In the genomic region with DNA sequence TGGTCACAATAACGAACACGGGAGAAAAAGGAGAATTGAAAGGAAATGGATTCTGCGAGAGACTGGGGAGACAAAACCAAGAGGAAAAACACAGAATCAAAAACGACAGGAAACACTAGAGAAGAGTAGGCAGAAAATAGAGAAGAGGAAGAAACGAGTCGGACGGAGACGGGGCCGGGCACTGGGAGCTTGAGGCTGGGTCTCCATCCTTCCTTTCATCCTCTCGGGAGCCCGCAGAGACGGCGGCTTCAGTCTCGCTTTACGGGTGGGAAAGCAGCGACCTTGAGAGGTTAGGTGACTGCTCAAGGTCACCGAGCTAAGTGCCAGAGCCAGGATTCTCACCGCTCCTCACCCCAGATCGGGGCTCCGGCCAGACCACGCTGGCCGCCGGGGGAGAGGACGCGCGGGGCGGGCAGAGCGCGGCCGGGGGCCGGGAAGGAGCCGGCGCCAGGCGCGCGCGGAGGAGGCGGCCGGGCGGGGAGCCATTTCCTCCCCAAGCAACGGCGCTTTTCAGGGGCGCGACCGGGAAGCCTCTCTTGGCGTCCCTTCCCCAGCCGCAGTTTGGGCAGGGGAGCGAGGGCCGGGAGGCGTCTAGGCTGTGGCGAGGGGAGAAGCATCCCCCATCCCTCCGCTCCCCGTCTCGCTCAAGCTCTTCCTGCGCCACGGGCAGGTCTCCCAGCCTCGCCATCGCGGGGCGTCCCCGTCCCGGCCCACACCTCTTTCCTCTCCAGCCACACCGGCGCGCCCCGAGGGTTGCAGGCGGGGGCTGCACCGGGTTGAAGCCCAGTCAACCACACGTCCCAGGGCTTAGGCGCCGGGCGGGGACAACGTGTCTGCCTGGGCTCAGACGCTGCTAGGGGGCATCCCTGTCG, we compare ENCODE assay signal across 8 cellular contexts. TPM values are rescaled to one million over a fixed set of nuclear protein-coding genes. Genes with fewer than 3 reads are reported as not detected.
A peak's percentile ranks its signal among the peaks of the same experiment; 100 is the strongest.
DNase-seq lines count a peak whose midpoint lies in the region; ATAC-seq and TF ChIP-seq lines count a peak whose summit lies in the region.

No MANE protein-coding gene starts in this region.

- POLR2A ChIA-PET in WTC11 (lab: Charles Lee), result interaction anchor here (0.6 to 1.2 kb wide), 5 partner anchors 9 to 128 kb away, joined by 3 to 4 read pairs (median 3); no protein-coding TSS in a partner anchor

- no peak for TF ChIP-seq POLR2A in right lobe of liver (IDR thresholded peaks at IDR 0.05)

- no peaks in the 10 kb centered on the region for H3K36me3 Mint-ChIP-seq in WTC11
- no peaks in the 10 kb centered on the region for H3K36me3 Mint-ChIP-seq in dendritic cell treated with granulocyte-macrophage colony-stimulating factor and Interleukin-4, amounts not matched to agents 40 ng/mL and 50 ng/mL, for 4 days (ENCODE audit: low read depth)

- WGBS in right lobe of liver (ENCODE audit: insufficient coverage, low coverage, low lambda C conversion rate, missing lambda C conversion rate), result under 1% methylated on average over 10 of the region's 75 CpGs

- peak; percentile 63 for ATAC-seq in GM21526 (IDR thresholded peaks at IDR 0.05; ENCODE audit: low FRiP score, unreplicated experiment)
- peak; percentile 65 for ATAC-seq in WTC11
- peak; percentile 65 to 79 (median 76) for ATAC-seq in right lobe of liver

- H3K27me3 ChIP-seq in right lobe of liver, result peaks cover 8 to 9% of the 10 kb centered on the region in 2 donors

- H3K27ac Mint-ChIP-seq in WTC11, result peak overlapping the region; percentile 82
- no peak overlapping the region for H3K27ac Mint-ChIP-seq in dendritic cell treated with granulocyte-macrophage colony-stimulating factor and Interleukin-4, amounts not matched to agents 40 ng/mL and 50 ng/mL, for 4 days

- intact Hi-C loops in dendritic cell treated with granulocyte-macrophage colony-stimulating factor and Interleukin-4, amounts not matched to agents 40 ng/mL and 50 ng/mL, for 4 days (cut with micrococcal nuclease), result no loop called here
- intact Hi-C loops in right lobe of liver (cut with DNase I), result no loop called here

- no peak for TF ChIP-seq CTCF in WTC11 (IDR thresholded peaks at IDR 0.05)
- no peak for TF ChIP-seq CTCF in right lobe of liver (IDR thresholded peaks at IDR 0.05)

- CTCF ChIA-PET in WTC11 (lab: Charles Lee), result interaction anchor here (1.1 to 3.0 kb wide), 11 partner anchors 13 to 924 kb away, joined by 3 to 9 read pairs (median 4); no protein-coding TSS in a partner anchor

- H3K4me1 ChIP-seq in right lobe of liver, result peaks cover 0 to 8% (median 0%) of the 10 kb centered on the region in 4 donors

- peaks cover 7% of the 10 kb centered on the region for H3K27me3 Mint-ChIP-seq in WTC11 (ENCODE audit: low read depth)
- H3K27me3 Mint-ChIP-seq in dendritic cell treated with granulocyte-macrophage colony-stimulating factor and Interleukin-4, amounts not matched to agents 40 ng/mL and 50 ng/mL, for 4 days, result peaks cover 52% of the 10 kb centered on the region

- H3K9me3 Mint-ChIP-seq in WTC11, result peaks cover 4% of the 10 kb centered on the region
- no peaks in the 10 kb centered on the region for H3K9me3 Mint-ChIP-seq in dendritic cell treated with granulocyte-macrophage colony-stimulating factor and Interleukin-4, amounts not matched to agents 40 ng/mL and 50 ng/mL, for 4 days

- peak overlapping the region; percentile 71 for H3K4me3 ChIP-seq in Jurkat, Clone E6-1 (ENCODE audit: low read length)
- peak overlapping the region; percentile 24 to 48 (median 27) for H3K4me3 ChIP-seq in right lobe of liver

- H3K36me3 ChIP-seq in right lobe of liver, result no peaks in the 10 kb centered on the region

- H3K9me3 ChIP-seq in right lobe of liver, result no peaks in the 10 kb centered on the region

- peak; percentile 67 for DNase-seq in ELF-1 (ENCODE audit: low read depth, low spot score)
- peak; percentile 62 for DNase-seq in Jurkat, Clone E6-1 (ENCODE audit: low read depth, low spot score)
- DNase-seq in WTC11 (ENCODE audit: low spot score), result peak; percentile 68
- DNase-seq in right lobe of liver, result peak in 2 of 3 donors; percentile 23 to 53
- peak; percentile 9 for DNase-seq in stimulated activated CD8-positive, alpha-beta memory T cell treated with anti-CD3 and anti-CD28 coated beads, Interleukin-12 subunit alpha, Interleukin-12 subunit beta, amount 100 ng/mL, for 4 hours (ENCODE audit: low read depth)
- DNase-seq in COLO829 (ENCODE audit: low spot score), result no peak

- H3K4me1 Mint-ChIP-seq in WTC11, result peaks cover 61% of the 10 kb centered on the region
- H3K4me1 Mint-ChIP-seq in dendritic cell treated with granulocyte-macrophage colony-stimulating factor and Interleukin-4, amounts not matched to agents 40 ng/mL and 50 ng/mL, for 4 days (ENCODE audit: low read depth), result peaks cover 16% of the 10 kb centered on the region

- peak overlapping the region in 2 of 3 donors; percentile 26 to 29 for H3K27ac ChIP-seq in right lobe of liver

- H3K4me3 Mint-ChIP-seq in WTC11, result peak overlapping the region; percentile 87
- peak overlapping the region; percentile 67 for H3K4me3 Mint-ChIP-seq in dendritic cell treated with granulocyte-macrophage colony-stimulating factor and Interleukin-4, amounts not matched to agents 40 ng/mL and 50 ng/mL, for 4 days

TF ChIP-seq in WTC11, 78 proteins besides CTCF, POLR2A, EP300 and RAD21 (continues in another document):
- TF ChIP-seq RORB (CRISPR knock-in tag; IDR thresholded peaks at IDR 0.05), result no peak
- TF ChIP-seq ZNF219 (CRISPR knock-in tag; IDR thresholded peaks at IDR 0.05; ENCODE audit: borderline replicate concordance), result no peak
- TF ChIP-seq ZBTB43 (CRISPR knock-in tag; IDR thresholded peaks at IDR 0.05), result no peak
- TF ChIP-seq ZNF121 (CRISPR knock-in tag; IDR thresholded peaks at IDR 0.05), result no peak
- TF ChIP-seq IRF2 (CRISPR knock-in tag; IDR thresholded peaks at IDR 0.05; ENCODE audit: borderline replicate concordance, low read depth), result no peak
- TF ChIP-seq ZNF425 (CRISPR knock-in tag; conservative IDR thresholded peaks at IDR 0.05), result no peak
- no peak for TF ChIP-seq MLX (CRISPR knock-in tag; IDR thresholded peaks at IDR 0.05)
- TF ChIP-seq, protein P1, sequence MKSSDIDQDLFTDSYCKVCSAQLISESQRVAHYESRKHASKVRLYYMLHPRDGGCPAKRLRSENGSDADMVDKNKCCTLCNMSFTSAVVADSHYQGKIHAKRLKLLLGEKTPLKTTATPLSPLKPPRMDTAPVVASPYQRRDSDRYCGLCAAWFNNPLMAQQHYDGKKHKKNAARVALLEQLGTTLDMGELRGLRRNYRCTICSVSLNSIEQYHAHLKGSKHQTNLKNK (CRISPR knock-in tag; IDR thresholded peaks at IDR 0.05), result no peak
- 0 out of 2 replicates have a peak, but pooled peaks have one; percentile 36 for TF ChIP-seq FOXK1 (CRISPR knock-in tag; IDR thresholded peaks at IDR 0.05)
- no peak for TF ChIP-seq E2F1 (CRISPR knock-in tag; IDR thresholded peaks at IDR 0.05)
- no peak for TF ChIP-seq USF2 (CRISPR knock-in tag; IDR thresholded peaks at IDR 0.05)

RNA-seq across cellular contexts. Expression of gene MAP3K7, which starts 24.0 kb away (rescaled TPM):
- polyA plus RNA-seq in Jurkat, Clone E6-1 (2012; ENCODE audit: insufficient read depth, insufficient read length), result 29.6 TPM
- total RNA-seq in WTC11 (2021), result 32.2 to 36.7 TPM (median 34.8 TPM) in 3 replicates
- total RNA-seq in right lobe of liver, result 10 to 100 TPM in 4 of 6 experiments, 1 to 10 TPM in 2; 8.1 to 12.5 (median 10.3) TPM
